ENCODE assay signal across 14 cellular contexts in the genomic region with DNA sequence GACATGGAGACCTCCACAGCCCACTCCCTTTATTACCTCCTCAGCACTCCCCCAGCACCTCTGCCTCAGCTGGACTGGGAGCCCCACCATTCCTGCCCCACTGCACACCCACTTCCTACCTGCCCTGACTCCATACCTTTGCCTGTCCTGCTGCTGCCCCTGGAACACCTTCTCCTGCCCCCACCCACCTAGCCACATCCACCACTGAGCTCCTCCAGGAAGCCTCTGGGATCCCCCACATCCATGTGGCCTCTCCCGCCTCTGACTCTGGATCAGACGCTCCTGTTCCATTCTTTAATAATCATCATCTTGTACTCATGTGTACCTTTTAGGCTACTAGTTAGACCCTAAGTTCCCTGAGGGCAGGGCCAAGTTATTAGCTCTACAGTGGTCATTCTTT. TPM values are rescaled to one million over a fixed set of nuclear protein-coding genes. Genes with fewer than 3 reads are reported as not detected.
DNase-seq lines count a peak whose midpoint lies in the region; ATAC-seq, FAIRE-seq and TF ChIP-seq lines count a peak whose summit lies in the region.
"Had no signal": no experiment of that assay in that cellular context is flagged by ENCODE, and none has a peak within 500 bp of the region (broad histone marks: within the 10 kb centered on the region; RNA-seq: fewer than 3 reads in every experiment).

No MANE protein-coding gene starts in this region.

- no peak for ATAC-seq in activated CD8-positive, alpha-beta T cell treated with anti-CD3 and anti-CD28 coated beads for 36 hours
- ATAC-seq in gastroesophageal sphincter: no peak

- peaks cover 26% of the 10 kb centered on the region for H3K36me3 Mint-ChIP-seq in T-helper 2 cell treated with Interferon-gamma antibody and Interleukin-4, amounts not matched to agents 5 μg/mL and 100 μg/mL, for 36 hours (ENCODE audit: low read depth)
- H3K36me3 Mint-ChIP-seq in activated CD8-positive, alpha-beta T cell treated with anti-CD3 and anti-CD28 coated beads for 36 hours (ENCODE audit: low read depth): peaks cover 40% of the 10 kb centered on the region
- no peaks in the 10 kb centered on the region for H3K36me3 Mint-ChIP-seq in glutamatergic neuron (ENCODE audit: unreplicated experiment)

- H3K27me3 ChIP-seq in gastroesophageal sphincter: no peaks in the 10 kb centered on the region
- no peaks in the 10 kb centered on the region for H3K27me3 ChIP-seq in MG63

- peaks cover 58% of the 10 kb centered on the region for H3K4me1 Mint-ChIP-seq in T-helper 2 cell treated with Interferon-gamma antibody and Interleukin-4, amounts not matched to agents 5 μg/mL and 100 μg/mL, for 36 hours (ENCODE audit: low read depth)
- peaks cover 45% of the 10 kb centered on the region for H3K4me1 Mint-ChIP-seq in activated CD8-positive, alpha-beta T cell treated with anti-CD3 and anti-CD28 coated beads for 36 hours (ENCODE audit: low read depth)
- H3K4me1 Mint-ChIP-seq in glutamatergic neuron (ENCODE audit: low read depth, unreplicated experiment): peaks cover 25% of the 10 kb centered on the region

- no peak for TF ChIP-seq CTCF in activated CD8-positive, alpha-beta T cell treated with anti-CD3 and anti-CD28 coated beads for 36 hours (IDR thresholded peaks at IDR 0.05)
- TF ChIP-seq CTCF in gastroesophageal sphincter (IDR thresholded peaks at IDR 0.05) (no peak), glutamatergic neuron (IDR thresholded peaks at IDR 0.05; ENCODE audit: partially characterized antibody, unreplicated experiment) (no peak)

- H3K4me1 ChIP-seq in gastroesophageal sphincter: peaks cover 3 to 49% (median 35%) of the 10 kb centered on the region in 3 donors

- H3K4me3 ChIP-seq in gastroesophageal sphincter: no peak overlapping the region
- H3K4me3 ChIP-seq in skin epidermis: no peak overlapping the region
- no peak overlapping the region for H3K4me3 ChIP-seq in MG63

- no peak for FAIRE-seq in HTR-8/SVneo (lab: Jason Lieb, UNC)

- no peak for TF ChIP-seq POLR2A in gastroesophageal sphincter (IDR thresholded peaks at IDR 0.05)

- H3K9me3 Mint-ChIP-seq in T-helper 2 cell treated with Interferon-gamma antibody and Interleukin-4, amounts not matched to agents 5 μg/mL and 100 μg/mL, for 36 hours: no peaks in the 10 kb centered on the region
- H3K9me3 Mint-ChIP-seq in activated CD8-positive, alpha-beta T cell treated with anti-CD3 and anti-CD28 coated beads for 36 hours: no peaks in the 10 kb centered on the region
- peaks cover 3% of the 10 kb centered on the region for H3K9me3 Mint-ChIP-seq in glutamatergic neuron (ENCODE audit: unreplicated experiment)

- TF ChIP-seq EP300 in gastroesophageal sphincter (IDR thresholded peaks at IDR 0.05): no peak

- peak overlapping the region; percentile 73 for H3K27ac Mint-ChIP-seq in T-helper 2 cell treated with Interferon-gamma antibody and Interleukin-4, amounts not matched to agents 5 μg/mL and 100 μg/mL, for 36 hours
- H3K27ac Mint-ChIP-seq in activated CD8-positive, alpha-beta T cell treated with anti-CD3 and anti-CD28 coated beads for 36 hours: peak overlapping the region; percentile 75
- no peak overlapping the region for H3K27ac Mint-ChIP-seq in glutamatergic neuron (ENCODE audit: unreplicated experiment)

- no peak overlapping the region for H3K4me3 Mint-ChIP-seq in T-helper 2 cell treated with Interferon-gamma antibody and Interleukin-4, amounts not matched to agents 5 μg/mL and 100 μg/mL, for 36 hours
- no peak overlapping the region for H3K4me3 Mint-ChIP-seq in activated CD8-positive, alpha-beta T cell treated with anti-CD3 and anti-CD28 coated beads for 36 hours
- no peak overlapping the region for H3K4me3 Mint-ChIP-seq in glutamatergic neuron (ENCODE audit: unreplicated experiment)

- CTCF ChIA-PET in activated CD8-positive, alpha-beta T cell treated with anti-CD3 and anti-CD28 coated beads for 36 hours (lab: Charles Lee): no interaction called here

- H3K36me3 ChIP-seq in gastroesophageal sphincter (peaks cover 0 to 35% of the 10 kb centered on the region in 2 donors), MG63 (peaks cover 6% of the 10 kb centered on the region)

- H3K27me3 Mint-ChIP-seq in T-helper 2 cell treated with Interferon-gamma antibody and Interleukin-4, amounts not matched to agents 5 μg/mL and 100 μg/mL, for 36 hours (ENCODE audit: low read depth): no peaks in the 10 kb centered on the region
- no peaks in the 10 kb centered on the region for H3K27me3 Mint-ChIP-seq in activated CD8-positive, alpha-beta T cell treated with anti-CD3 and anti-CD28 coated beads for 36 hours
- H3K27me3 Mint-ChIP-seq in glutamatergic neuron (ENCODE audit: unreplicated experiment): peaks cover 6% of the 10 kb centered on the region

- H3K9me3 ChIP-seq in gastroesophageal sphincter (no peaks in the 10 kb centered on the region), MG63 (no peaks in the 10 kb centered on the region)

- 80 to 100% methylated on average over 2 of the region's 2 CpGs for WGBS in gastroesophageal sphincter (ENCODE audit: low coverage in 1 of 2), 2 donors

- DNase-seq in T-helper 2 cell treated with Interferon-gamma antibody and Interleukin-4, amounts not matched to agents 5 μg/mL and 100 μg/mL, for 36 hours (ENCODE audit: low spot score): peak; percentile 0
- DNase-seq in T-helper 2 cell (no peak), glutamatergic neuron (no peak), MG63 (no peak), HTR-8/SVneo (ENCODE audit: insufficient read length, low spot score) (no peak)
- DNase-seq in activated CD8-positive, alpha-beta T cell treated with anti-CD3 and anti-CD28 coated beads for 36 hours: no peak
- DNase-seq: 8988T; DMS 273 treated with DMSO at 0.1 percent for 48 hours; NCI-H1048; NCI-H69; stimulated activated CD4-positive, alpha-beta T cell treated with anti-CD3 and anti-CD28 coated beads, Interleukin-4, amount 100 ng/mL, for 4 hours had no signal

- POLR2A ChIA-PET in activated CD8-positive, alpha-beta T cell treated with anti-CD3 and anti-CD28 coated beads for 36 hours (lab: Charles Lee): no interaction called here

- H3K27ac ChIP-seq in gastroesophageal sphincter: peak overlapping the region in 3 of 4 donors; percentile 76 to 95 (median 88)
- H3K27ac ChIP-seq in skin epidermis: peak overlapping the region in 11 of 21 experiments; percentile 27 to 99 (median 99)
- H3K27ac ChIP-seq: parathyroid adenoma had no signal

- intact Hi-C loops in activated CD8-positive, alpha-beta T cell treated with anti-CD3 and anti-CD28 coated beads for 36 hours (cut with micrococcal nuclease): no loop called here

RNA-seq across cellular contexts. Expression of a gene that starts 2.2 kb away (rescaled TPM):
- total RNA-seq in activated CD8-positive, alpha-beta T cell treated with anti-CD3 and anti-CD28 coated beads for 36 hours: 1 to 10 TPM; 3.0 to 3.7 TPM
- total RNA-seq in gastroesophageal sphincter (10 to 100 TPM in 1 of 4 donors, 1 to 10 TPM in 3; 1.6 to 17.5 (median 3.5) TPM), glutamatergic neuron (ENCODE audit: unreplicated experiment) (4.0 TPM)
- 4.9 TPM in 1 of 2 replicates, not detected in the other for total RNA-seq in MG63 (2014; rRNA removed; shearing (Covaris generic); ENCODE audit: low replicate concordance)
